In the genomic region with DNA sequence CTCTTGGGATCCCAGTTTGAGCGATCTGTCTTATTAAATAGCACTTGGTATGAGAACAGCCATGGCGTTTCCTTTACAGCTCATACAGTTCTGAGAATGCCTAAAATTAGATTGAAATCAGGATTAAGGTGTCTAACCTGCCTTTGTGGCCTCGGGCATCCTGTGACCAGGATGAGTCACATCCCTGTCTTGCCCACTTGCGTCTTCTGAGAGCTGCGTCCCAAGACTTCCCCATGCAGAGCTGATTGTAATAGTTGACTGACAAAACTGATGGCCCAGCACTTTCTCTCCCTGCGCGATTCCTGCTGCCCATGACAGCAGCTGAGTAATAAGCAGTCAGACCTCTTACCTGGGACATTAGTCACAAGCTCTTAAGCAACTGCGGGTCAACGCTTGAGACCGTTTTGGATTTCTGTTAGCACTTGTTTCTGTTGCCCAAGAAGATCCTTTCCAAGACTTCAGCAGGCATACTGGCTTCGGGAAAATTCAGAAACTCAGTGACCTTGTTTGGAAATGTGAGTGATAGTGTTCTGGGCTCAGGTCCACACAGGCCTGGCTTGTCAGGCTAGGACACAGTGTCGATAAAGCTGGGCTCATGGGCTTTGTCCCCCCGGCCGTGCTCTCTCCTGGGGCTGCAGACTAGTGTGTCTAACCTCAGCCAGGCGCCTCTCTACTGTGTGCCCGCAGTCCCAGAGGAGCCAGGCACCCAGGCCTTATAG, we compare ENCODE assay signal across 9 cellular contexts.
DNase-seq lines count a peak whose midpoint lies in the region; ATAC-seq, FAIRE-seq and TF ChIP-seq lines count a peak whose summit lies in the region.
"Had no signal": no experiment of that assay in that cellular context is flagged by ENCODE, and none has a peak within 500 bp of the region (broad histone marks: within the 10 kb centered on the region; RNA-seq: fewer than 3 reads in every experiment).

No MANE protein-coding gene starts in this region.

- H3K9ac ChIP-seq in K562 (ENCODE audit: insufficient read depth in 1 of 2, low read depth in 2 of 2, low read length in 2 of 2) (no peak overlapping the region), subcutaneous abdominal adipose tissue (ENCODE audit: low read length in 5 of 5) (peak overlapping the region in 2 of 5 donors; percentile 2 to 11), neural progenitor cell (no peak overlapping the region)

- H3K4me3 ChIP-seq in K562 (no peak overlapping the region), lung (no peak overlapping the region), subcutaneous abdominal adipose tissue (ENCODE audit: low read depth in 1 of 5, low read length in 5 of 5) (no peak overlapping the region), neural progenitor cell (no peak overlapping the region)

- peak; percentile 82 for DNase-seq in T-helper 2 cell treated with Interferon-gamma antibody and Interleukin-4, amounts not matched to agents 5 μg/mL and 100 μg/mL, for 36 hours (ENCODE audit: low spot score)
- peak in 1 of 4 experiments; percentile 12 for DNase-seq in K562 (ENCODE audit: extremely low read depth in 1 of 4, low spot score in 3 of 4)
- peak; percentile 69 for DNase-seq in lung (ENCODE audit: low spot score)
- no peak for DNase-seq in GM13977 (ENCODE audit: low spot score)
- no peak for DNase-seq in neural progenitor cell (ENCODE audit: low spot score)

- H3K27ac ChIP-seq in K562 (ENCODE audit: extremely low read depth, low read depth, low read length) (no peak overlapping the region), lung (ENCODE audit: low read depth in 1 of 2, low read length in 1 of 2) (peak overlapping the region; percentile 91 to 95), subcutaneous abdominal adipose tissue (ENCODE audit: low read depth, low read length) (peak overlapping the region; percentile 11), neural progenitor cell (no peak overlapping the region)

- no peak for TF ChIP-seq RAD21 in K562 (CRISPR knock-in tag; conservative IDR thresholded peaks at IDR 0.05 in 1 of 2, IDR thresholded peaks at IDR 0.05 in 1 of 2)

- H3K36me3 ChIP-seq in K562 (ENCODE audit: control insufficient read depth, insufficient read depth, low read length) = no peaks in the 10 kb centered on the region
- peaks cover 0 to 3% of the 10 kb centered on the region in 2 donors for H3K36me3 ChIP-seq in lung (ENCODE audit: control insufficient read depth in 2 of 2, insufficient read depth in 2 of 2, low read length in 2 of 2)
- peaks cover 0 to 6% (median 3%) of the 10 kb centered on the region in 5 donors for H3K36me3 ChIP-seq in subcutaneous abdominal adipose tissue (ENCODE audit: control insufficient read depth in 5 of 5, insufficient read depth in 5 of 5, low read length in 5 of 5)
- H3K36me3 ChIP-seq in neural progenitor cell = no peaks in the 10 kb centered on the region

- no peaks in the 10 kb centered on the region for H3K79me2 ChIP-seq in K562 (ENCODE audit: control insufficient read depth, insufficient read depth, low read length)
- no peaks in the 10 kb centered on the region for H3K79me2 ChIP-seq in neural progenitor cell (ENCODE audit: low read depth)

- H3K27me3 ChIP-seq in K562 (ENCODE audit: control insufficient read depth in 2 of 2, insufficient read depth in 2 of 2, low read length in 2 of 2) (no peaks in the 10 kb centered on the region), lung (ENCODE audit: control insufficient read depth, insufficient read depth) (no peaks in the 10 kb centered on the region), subcutaneous abdominal adipose tissue (ENCODE audit: control insufficient read depth in 5 of 5, insufficient read depth in 4 of 5, low read length in 5 of 5) (no peaks in the 10 kb centered on the region), neural progenitor cell (no peaks in the 10 kb centered on the region)

- no TSS peak for BruUV-seq in K562 (replicated peaks; lab: Mats Ljungman, UMichigan)

- peaks cover 4 to 23% of the 10 kb centered on the region in 2 experiments; a peak in 3 of 5 replicates for H3K4me1 ChIP-seq in K562 (replicated peaks in 1 of 2; ENCODE audit: control insufficient read depth in 2 of 2, insufficient read depth in 2 of 2, low read length in 2 of 2)
- H3K4me1 ChIP-seq in lung (ENCODE audit: control insufficient read depth in 2 of 2, insufficient read depth in 2 of 2, low read length in 2 of 2) = peaks cover 31 to 38% of the 10 kb centered on the region in 2 donors
- peaks cover 0 to 41% (median 23%) of the 10 kb centered on the region in 5 donors for H3K4me1 ChIP-seq in subcutaneous abdominal adipose tissue (ENCODE audit: control insufficient read depth in 5 of 5, insufficient read depth in 5 of 5, low read length in 5 of 5)
- H3K4me1 ChIP-seq in neural progenitor cell = peaks cover 5% of the 10 kb centered on the region

- H3K27me3 Mint-ChIP-seq in T-helper 2 cell treated with Interferon-gamma antibody and Interleukin-4, amounts not matched to agents 5 μg/mL and 100 μg/mL, for 36 hours (ENCODE audit: low read depth) = no peaks in the 10 kb centered on the region
- peaks cover 8% of the 10 kb centered on the region for H3K27me3 Mint-ChIP-seq in neural progenitor cell (ENCODE audit: insufficient read depth, low read depth)

- peak overlapping the region; percentile 64 for H3K4me3 Mint-ChIP-seq in T-helper 2 cell treated with Interferon-gamma antibody and Interleukin-4, amounts not matched to agents 5 μg/mL and 100 μg/mL, for 36 hours
- H3K4me3 Mint-ChIP-seq in neural progenitor cell = no peak overlapping the region
- H3K4me3 Mint-ChIP-seq: brain had no signal

- TF ChIP-seq EP300 in K562 (IDR thresholded peaks at IDR 0.05; ENCODE audit: low read length) = no peak

- TF ChIP-seq POLR2A in K562 (conservative IDR thresholded peaks at IDR 0.05) = no peak

- H3K9me1 ChIP-seq in K562 (ENCODE audit: control insufficient read depth, insufficient read depth, low read length) = no peaks in the 10 kb centered on the region

- POLR2A ChIA-PET in K562 (lab: Yijun Ruan, JAX) = interaction anchor here (1.2 kb wide), 1 partner anchor 32 kb away, joined by 3 read pairs; no protein-coding TSS in a partner anchor

- H3K27ac Mint-ChIP-seq in T-helper 2 cell treated with Interferon-gamma antibody and Interleukin-4, amounts not matched to agents 5 μg/mL and 100 μg/mL, for 36 hours = peak overlapping the region; percentile 38
- H3K27ac Mint-ChIP-seq in neural progenitor cell = no peak overlapping the region

- H3K36me3 Mint-ChIP-seq in T-helper 2 cell treated with Interferon-gamma antibody and Interleukin-4, amounts not matched to agents 5 μg/mL and 100 μg/mL, for 36 hours (ENCODE audit: low read depth) = peaks cover 61% of the 10 kb centered on the region
- H3K36me3 Mint-ChIP-seq in neural progenitor cell = no peaks in the 10 kb centered on the region
- H3K36me3 Mint-ChIP-seq: brain had no signal

- intact Hi-C loops in K562 (cut with micrococcal nuclease) = no loop called here

- H3K9me3 ChIP-seq in K562 (replicated peaks; ENCODE audit: control insufficient read depth, insufficient read depth, low read depth, low read length) (no peaks in the 10 kb centered on the region), lung (ENCODE audit: control insufficient read depth in 2 of 2, insufficient read depth in 1 of 2, low read length in 1 of 2) (peaks cover 0 to 2% of the 10 kb centered on the region in 2 donors), subcutaneous abdominal adipose tissue (ENCODE audit: control insufficient read depth in 5 of 5, low read length in 5 of 5) (no peaks in the 10 kb centered on the region), neural progenitor cell (ENCODE audit: low read depth) (no peaks in the 10 kb centered on the region)

- H3F3A ChIP-seq in neural progenitor cell (ENCODE audit: low read depth) = no peaks in the 10 kb centered on the region

- H4K20me1 ChIP-seq in K562 (replicated peaks; ENCODE audit: control insufficient read depth, insufficient read depth, low read length) = no peaks in the 10 kb centered on the region
- H4K20me1 ChIP-seq in neural progenitor cell (ENCODE audit: low read depth) = no peaks in the 10 kb centered on the region

- H2AFZ ChIP-seq in K562 (ENCODE audit: low read depth, low read length) (no peak overlapping the region), neural progenitor cell (replicated peaks) (no peak overlapping the region)

- in situ Hi-C loops in K562 (cut with MboI) = no loop called here
- in situ Hi-C loops in GM13977 (cut with MboI; ENCODE audit: low pct_unique_long_range_greater_than_20kb, low sequenced_read_pairs, unreplicated experiment) = no loop called here

- peak; percentile 94 for ATAC-seq in GM18873 (IDR thresholded peaks at IDR 0.05; ENCODE audit: low FRiP score, unreplicated experiment)
- ATAC-seq in HG03060 (IDR thresholded peaks at IDR 0.05; ENCODE audit: low read depth, unreplicated experiment) = peak; percentile 75
- ATAC-seq in K562 = peak; percentile 35; the same call in 2 of the 3 replicates
- ATAC-seq in lung (ENCODE audit: insufficient read depth, low FRiP score) = peak; percentile 72

- H3K4me2 ChIP-seq in K562 (ENCODE audit: insufficient read depth, low read length) (no peak overlapping the region), neural progenitor cell (no peak overlapping the region)

- TF ChIP-seq CTCF in K562 (IDR thresholded peaks at IDR 0.05 in 2 of 3, conservative IDR thresholded peaks at IDR 0.05 in 1 of 3; ENCODE audit: insufficient read depth in 2 of 3, low read depth in 1 of 3, low read length in 3 of 3) (no peak), lung (IDR thresholded peaks at IDR 0.05; ENCODE audit: control extremely low read depth, extremely low read depth) (no peak), GM13977 (IDR thresholded peaks at IDR 0.05; ENCODE audit: extremely low read depth, insufficient read depth, missing control alignments) (no peak), neural progenitor cell (IDR thresholded peaks at IDR 0.05) (no peak)

- WGBS in K562 (ENCODE audit: insufficient coverage, low coverage, missing lambda C conversion rate) = 37% methylated on average over 12 of the region's 16 CpGs
- WGBS in lung, 2 donors = 42 to 52% methylated on average over 16 of the region's 16 CpGs

- H3K4me1 Mint-ChIP-seq in T-helper 2 cell treated with Interferon-gamma antibody and Interleukin-4, amounts not matched to agents 5 μg/mL and 100 μg/mL, for 36 hours (ENCODE audit: low read depth) = peaks cover 64% of the 10 kb centered on the region
- peaks cover 32% of the 10 kb centered on the region for H3K4me1 Mint-ChIP-seq in neural progenitor cell

- H3K9me3 Mint-ChIP-seq in T-helper 2 cell treated with Interferon-gamma antibody and Interleukin-4, amounts not matched to agents 5 μg/mL and 100 μg/mL, for 36 hours = no peaks in the 10 kb centered on the region
- no peaks in the 10 kb centered on the region for H3K9me3 Mint-ChIP-seq in neural progenitor cell
- H3K9me3 Mint-ChIP-seq: brain had no signal

- CTCF ChIA-PET in K562 (lab: Yijun Ruan, JAX; ENCODE audit: low intra/inter-chr PET ratio) = no interaction called here

- no peak for FAIRE-seq in K562 (lab: Jason Lieb, UNC)

TF ChIP-seq in K562, 482 proteins besides CTCF, POLR2A, EP300 and RAD21 (continues in another document):
- TF ChIP-seq C11orf30 (IDR thresholded peaks at IDR 0.05; ENCODE audit: low read depth) (peak; percentile 48; the same call in 1 of the 2 replicates), JUND (IDR thresholded peaks at IDR 0.05; ENCODE audit: borderline replicate concordance, low read depth, low read length) (peak; percentile 32; the same call in 1 of the 2 replicates), JUND (tag; IDR thresholded peaks at IDR 0.05; ENCODE audit: borderline replicate concordance, low read depth, low read length) (no peak)

Comparison
In these comparisons a context has a peak if more than half of its experiments do, and no peak if none do; other contexts are left out.
1. ATAC-seq: peak in every context shown above with its lines; median percentile 94 in GM18873; 75 in HG03060; 72 in lung; 35 in K562.
2. DNase-seq: peak in T-helper 2 cell treated with Interferon-gamma antibody and Interleukin-4, amounts not matched to agents 5 μg/mL and 100 μg/mL, for 36 hours (single experiment) and lung (single experiment); none in GM13977 (single experiment) and neural progenitor cell (single experiment).
3. H3K27ac ChIP-seq: peak in lung (2 of 2) and subcutaneous abdominal adipose tissue (single experiment); none in K562 (single experiment) and neural progenitor cell (single experiment).